ENCODE assay signal across 22 cellular contexts in genomic region chr13:79486433-79487188, GRCh38. TPM values are rescaled to one million over a fixed set of nuclear protein-coding genes. Genes with fewer than 3 reads are reported as not detected.
DNase-seq lines count a peak whose midpoint lies in the region; ATAC-seq and TF ChIP-seq lines count a peak whose summit lies in the region.
"Had no signal": no experiment of that assay in that cellular context is flagged by ENCODE, and none has a peak within 500 bp of the region (broad histone marks: within the 10 kb centered on the region; RNA-seq: fewer than 3 reads in every experiment).

No MANE protein-coding gene starts in this region.

- H3K14ac ChIP-seq in mesenchymal stem cell (ENCODE audit: low read length in 2 of 2), result no peak overlapping the region

- peaks cover 69% of the 10 kb centered on the region for H3K36me3 Mint-ChIP-seq in T-helper 2 cell treated with Interferon-gamma antibody and Interleukin-4, amounts not matched to agents 5 μg/mL and 100 μg/mL, for 36 hours (ENCODE audit: low read depth)
- peaks cover 42% of the 10 kb centered on the region for H3K36me3 Mint-ChIP-seq in activated naive CD8-positive, alpha-beta T cell treated with anti-CD3 and anti-CD28 coated beads, Interleukin-2, amount 50 U/mL, for 24 hours (ENCODE audit: low read depth)
- peaks cover 5% of the 10 kb centered on the region for H3K36me3 Mint-ChIP-seq in T-helper 17 cell (ENCODE audit: low read depth)
- H3K36me3 Mint-ChIP-seq: neural progenitor cell had no signal

- peaks cover 2% of the 10 kb centered on the region for H3K27me3 Mint-ChIP-seq in T-helper 2 cell treated with Interferon-gamma antibody and Interleukin-4, amounts not matched to agents 5 μg/mL and 100 μg/mL, for 36 hours (ENCODE audit: low read depth)
- H3K27me3 Mint-ChIP-seq in activated naive CD8-positive, alpha-beta T cell treated with anti-CD3 and anti-CD28 coated beads, Interleukin-2, amount 50 U/mL, for 24 hours, result peaks cover 2% of the 10 kb centered on the region
- no peaks in the 10 kb centered on the region for H3K27me3 Mint-ChIP-seq in T-helper 17 cell

- H3K4me2 ChIP-seq in DND-41 (ENCODE audit: insufficient read depth, low read length), result peak overlapping the region; percentile 73
- H3K4me2 ChIP-seq in mesenchymal stem cell (ENCODE audit: low read length, poor library complexity, severe bottlenecking), result no peak overlapping the region
- H3K4me2 ChIP-seq: BLaER1, neural progenitor cell had no signal

- no peak overlapping the region for H2BK5ac ChIP-seq in mesenchymal stem cell (ENCODE audit: low read depth, low read length, poor library complexity, severe bottlenecking)

- H3K27me3 ChIP-seq in DND-41 (ENCODE audit: insufficient read depth, low read length, poor library complexity) (no peaks in the 10 kb centered on the region), mesenchymal stem cell (ENCODE audit: control insufficient read depth in 1 of 2, insufficient read depth in 1 of 2, low read length in 2 of 2) (no peaks in the 10 kb centered on the region)
- H3K27me3 ChIP-seq in effector memory CD4-positive, alpha-beta T cell (replicated peaks; ENCODE audit: control insufficient read depth, insufficient read depth, low read length, poor library complexity, severe bottlenecking), result no peaks in the 10 kb centered on the region
- H3K27me3 ChIP-seq: body of pancreas, neural progenitor cell had no signal

- TF ChIP-seq CTCF in DND-41 (IDR thresholded peaks at IDR 0.05; ENCODE audit: borderline replicate concordance, extremely low read depth, low read length, poor library complexity, severe bottlenecking), result no peak

- no peaks in the 10 kb centered on the region for H3K79me1 ChIP-seq in mesenchymal stem cell (replicated peaks; ENCODE audit: low read length, poor library complexity, severe bottlenecking)

- peak overlapping the region; percentile 91 for H3K4me3 Mint-ChIP-seq in T-helper 2 cell treated with Interferon-gamma antibody and Interleukin-4, amounts not matched to agents 5 μg/mL and 100 μg/mL, for 36 hours
- peak overlapping the region; percentile 34 for H3K4me3 Mint-ChIP-seq in activated naive CD8-positive, alpha-beta T cell treated with anti-CD3 and anti-CD28 coated beads, Interleukin-2, amount 50 U/mL, for 24 hours
- no peak overlapping the region for H3K4me3 Mint-ChIP-seq in T-helper 17 cell
- H3K4me3 Mint-ChIP-seq: neural progenitor cell had no signal

- H3K23ac ChIP-seq in mesenchymal stem cell (ENCODE audit: low read length in 2 of 2), result no peak overlapping the region

- no peak overlapping the region for H4K8ac ChIP-seq in mesenchymal stem cell (ENCODE audit: low read length)

- peak overlapping the region in 1 of 2 experiments; percentile 28; a peak in 1 of 4 replicates for H3K4me3 ChIP-seq in DND-41 (ENCODE audit: low read depth in 1 of 2, low read length in 2 of 2)
- H3K4me3 ChIP-seq in mesenchymal stem cell (ENCODE audit: insufficient read depth in 1 of 2, low read depth in 1 of 2, low read length in 2 of 2), result no peak overlapping the region
- no peak overlapping the region for H3K4me3 ChIP-seq in effector memory CD4-positive, alpha-beta T cell (ENCODE audit: insufficient read depth, low read depth, low read length, poor library complexity, severe bottlenecking)
- H3K4me3 ChIP-seq: BLaER1, body of pancreas, left ventricle myocardium inferior, neural progenitor cell, skin epidermis had no signal

- ATAC-seq in DND-41 (ENCODE audit: insufficient read depth, low read depth) (no peak), T-helper 17 cell (no peak), GM21447 (IDR thresholded peaks at IDR 0.05; ENCODE audit: unreplicated experiment) (no peak)
- no peak for ATAC-seq in activated naive CD8-positive, alpha-beta T cell treated with anti-CD3 and anti-CD28 coated beads, Interleukin-2, amount 50 U/mL, for 24 hours
- ATAC-seq: body of pancreas, HCT116 had no signal

- H3K4me1 Mint-ChIP-seq in T-helper 2 cell treated with Interferon-gamma antibody and Interleukin-4, amounts not matched to agents 5 μg/mL and 100 μg/mL, for 36 hours (ENCODE audit: low read depth), result peaks cover 74% of the 10 kb centered on the region
- H3K4me1 Mint-ChIP-seq in activated naive CD8-positive, alpha-beta T cell treated with anti-CD3 and anti-CD28 coated beads, Interleukin-2, amount 50 U/mL, for 24 hours, result peaks cover 84% of the 10 kb centered on the region
- H3K4me1 Mint-ChIP-seq in T-helper 17 cell, result peaks cover 28% of the 10 kb centered on the region

- peak overlapping the region; percentile 23 for H2AK5ac ChIP-seq in mesenchymal stem cell (ENCODE audit: low read length, severe bottlenecking)

- H2BK15ac ChIP-seq in mesenchymal stem cell (ENCODE audit: low read depth, poor library complexity, severe bottlenecking), result no peak overlapping the region

- peaks cover 100% of the 10 kb centered on the region for H3K79me2 ChIP-seq in DND-41 (ENCODE audit: insufficient read depth, low read length)

- peaks cover 25% of the 10 kb centered on the region; the same call in 1 of the 2 replicates for H4K20me1 ChIP-seq in DND-41 (ENCODE audit: insufficient read depth, low read length)
- H4K20me1 ChIP-seq: BLaER1 had no signal

- H2BK12ac ChIP-seq in mesenchymal stem cell (ENCODE audit: low read length in 2 of 2), result no peak overlapping the region

- H3K9me3 ChIP-seq in DND-41 (ENCODE audit: insufficient read depth, low read length, severe bottlenecking) (no peaks in the 10 kb centered on the region), mesenchymal stem cell (ENCODE audit: control insufficient read depth, low read length) (no peaks in the 10 kb centered on the region), T-helper 17 cell (ENCODE audit: control insufficient read depth, low read length, poor library complexity, severe bottlenecking) (no peaks in the 10 kb centered on the region)
- no peaks in the 10 kb centered on the region for H3K9me3 ChIP-seq in effector memory CD4-positive, alpha-beta T cell (ENCODE audit: control insufficient read depth, low read length)
- H3K9me3 ChIP-seq: body of pancreas, left ventricle myocardium inferior had no signal

- H2AFZ ChIP-seq in DND-41 (ENCODE audit: low read depth, low read length) (no peak overlapping the region), mesenchymal stem cell (ENCODE audit: low read depth, low read length) (no peak overlapping the region)
- H2AFZ ChIP-seq: neural progenitor cell had no signal

- WGBS in mesenchymal stem cell, result 93% methylated on average over 6 of the region's 6 CpGs

- H4K91ac ChIP-seq in mesenchymal stem cell (ENCODE audit: low read length), result no peak overlapping the region

- H3K9ac ChIP-seq in DND-41 (ENCODE audit: low read depth, low read length) (0 out of 2 replicates have a peak overlapping the region, but pooled peaks have one; percentile 83), mesenchymal stem cell (ENCODE audit: low read length) (no peak overlapping the region)
- H3K9ac ChIP-seq: BLaER1, neural progenitor cell had no signal

- no peak overlapping the region for H2BK120ac ChIP-seq in mesenchymal stem cell (ENCODE audit: low read depth, low read length)

- H3K9me3 Mint-ChIP-seq in T-helper 2 cell treated with Interferon-gamma antibody and Interleukin-4, amounts not matched to agents 5 μg/mL and 100 μg/mL, for 36 hours, result no peaks in the 10 kb centered on the region
- H3K9me3 Mint-ChIP-seq in activated naive CD8-positive, alpha-beta T cell treated with anti-CD3 and anti-CD28 coated beads, Interleukin-2, amount 50 U/mL, for 24 hours, result no peaks in the 10 kb centered on the region
- H3K9me3 Mint-ChIP-seq: neural progenitor cell had no signal

- H3K27ac ChIP-seq in DND-41 (ENCODE audit: low read length) (peak overlapping the region; percentile 45), mesenchymal stem cell (ENCODE audit: low read length, poor library complexity, severe bottlenecking) (peak overlapping the region; percentile 52)
- H3K27ac ChIP-seq in effector memory CD4-positive, alpha-beta T cell (ENCODE audit: insufficient read depth, low read length, poor library complexity, severe bottlenecking), result no peak overlapping the region
- H3K27ac ChIP-seq: BLaER1, neural progenitor cell, RWPE1 had no signal

- H3K4ac ChIP-seq in mesenchymal stem cell (ENCODE audit: low read depth in 1 of 2, low read length in 2 of 2), result no peak overlapping the region

- peaks cover 38% of the 10 kb centered on the region for H3K36me3 ChIP-seq in DND-41 (ENCODE audit: insufficient read depth, low read length)
- H3K36me3 ChIP-seq in mesenchymal stem cell (ENCODE audit: control insufficient read depth in 1 of 2, insufficient read depth in 2 of 2, low read depth in 1 of 2, low read length in 2 of 2), result no peaks in the 10 kb centered on the region
- H3K36me3 ChIP-seq in effector memory CD4-positive, alpha-beta T cell (ENCODE audit: control insufficient read depth, insufficient read depth, low read length), result no peaks in the 10 kb centered on the region
- H3K36me3 ChIP-seq: BLaER1, left ventricle myocardium inferior, neural progenitor cell had no signal

- no peak for DNase-seq in T-helper 2 cell treated with Interferon-gamma antibody and Interleukin-4, amounts not matched to agents 5 μg/mL and 100 μg/mL, for 36 hours (ENCODE audit: low spot score)
- DNase-seq in T-helper 2 cell (no peak), DND-41 (no peak), mesenchymal stem cell (no peak), T-helper 17 cell (no peak)
- DNase-seq in activated naive CD8-positive, alpha-beta T cell treated with anti-CD3 and anti-CD28 coated beads, Interleukin-2, amount 50 U/mL, for 24 hours, result no peak
- no peak for DNase-seq in effector memory CD4-positive, alpha-beta T cell
- DNase-seq: activated CD4-positive, CD25-positive, alpha-beta regulatory T cell; activated gamma-delta T cell treated with Interleukin-2 at 50 U/mL for 16 hours; body of pancreas; EL; glutamatergic neuron; left ventricle myocardium inferior; NCI-H2081 treated with DMSO at 0.1 percent for 48 hours; NCI-H524 treated with DMSO at 0.1 percent for 48 hours; stimulated activated CD4-positive, alpha-beta T cell treated with anti-CD3 and anti-CD28 coated beads, Interleukin-4, amount 100 ng/mL, for 1 hour had no signal

- H3K4me1 ChIP-seq in DND-41 (ENCODE audit: insufficient read depth, low read length), result peaks cover 87% of the 10 kb centered on the region
- H3K4me1 ChIP-seq in mesenchymal stem cell (ENCODE audit: control insufficient read depth, insufficient read depth, low read depth, low read length), result peaks cover 5% of the 10 kb centered on the region
- peaks cover 3% of the 10 kb centered on the region for H3K4me1 ChIP-seq in effector memory CD4-positive, alpha-beta T cell (ENCODE audit: control insufficient read depth, insufficient read depth, low read length, poor library complexity, severe bottlenecking)

- peak overlapping the region; percentile 75 for H3K27ac Mint-ChIP-seq in T-helper 2 cell treated with Interferon-gamma antibody and Interleukin-4, amounts not matched to agents 5 μg/mL and 100 μg/mL, for 36 hours
- H3K27ac Mint-ChIP-seq in activated naive CD8-positive, alpha-beta T cell treated with anti-CD3 and anti-CD28 coated beads, Interleukin-2, amount 50 U/mL, for 24 hours, result peak overlapping the region; percentile 84
- no peak overlapping the region for H3K27ac Mint-ChIP-seq in T-helper 17 cell
- H3K27ac Mint-ChIP-seq: neural progenitor cell had no signal

- no peak overlapping the region for H3K18ac ChIP-seq in mesenchymal stem cell (ENCODE audit: low read depth in 1 of 2, low read length in 2 of 2)

RNA-seq across cellular contexts. Expression of gene NDFIP2, which starts 5.7 kb away (rescaled TPM):
- 23.3 TPM for polyA plus RNA-seq in mesenchymal stem cell (2013, experiment 1 of 2)
- polyA plus RNA-seq in mesenchymal stem cell (2013, experiment 2 of 2), result 25.7 TPM
- total RNA-seq in T-helper 17 cell, result 1 to 10 TPM in 1 of 2 donors, under 1 TPM in 1; 0.60 to 3.9 TPM
